In the genomic region with DNA sequence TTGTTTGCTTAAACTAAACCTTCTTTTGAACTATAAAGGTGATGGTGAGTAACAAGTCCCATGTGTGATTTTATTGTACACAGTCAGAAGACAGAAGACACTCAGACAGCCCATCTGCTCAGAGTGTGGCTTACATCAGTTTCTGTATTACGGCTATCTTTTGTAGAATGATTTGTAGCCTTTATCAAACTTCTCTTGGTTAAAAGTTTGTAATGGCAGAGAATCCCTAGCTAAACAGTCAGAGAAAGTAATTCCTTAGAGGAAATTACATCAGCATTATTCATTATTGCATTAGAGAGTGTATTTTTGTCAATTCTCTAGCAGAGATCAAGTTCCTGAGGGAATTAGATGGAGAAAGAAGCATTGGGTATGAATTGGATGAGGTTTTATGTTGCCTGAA, we compare ENCODE assay signal across 26 cellular contexts.
"Had no signal": no experiment of that assay in that cellular context is flagged by ENCODE, and none has a peak within 500 bp of the region (broad histone marks: within the 10 kb centered on the region; RNA-seq: fewer than 3 reads in every experiment).

No MANE protein-coding gene starts in this region.

- H3K27ac ChIP-seq: colonic mucosa, epithelial cell of prostate, heart right ventricle, left lung, ovary, psoas muscle, skin epidermis, spleen, transverse colon, upper lobe of right lung, uterus had no signal

- H3K4me1 ChIP-seq: colonic mucosa, heart right ventricle, left lung, psoas muscle, spleen, upper lobe of right lung, uterus had no signal

- H3K4me3 Mint-ChIP-seq: dendritic cell treated with granulocyte-macrophage colony-stimulating factor and Interleukin-4, amounts not matched to agents 40 ng/mL and 50 ng/mL, for 4 days; endodermal cell; naive thymus-derived CD4-positive, alpha-beta T cell; stimulated activated naive B cell treated with anti-CD40 and anti-IgM and Interleukin-4, amounts not matched to agents 10 μg/mL and 1 μg/mL and 100 μg/mL, for 72 hours; stimulated activated naive CD8-positive, alpha-beta T cell treated with anti-CD3 and anti-CD28 coated beads, Interleukin-15, Interleukin-2, amounts not matched to agents 100 ng/mL and 50 ng/mL, for 24 hours had no signal

- H3K36me3 Mint-ChIP-seq: naive thymus-derived CD4-positive, alpha-beta T cell; stimulated activated naive B cell treated with anti-CD40 and anti-IgM and Interleukin-4, amounts not matched to agents 10 μg/mL and 1 μg/mL and 100 μg/mL, for 72 hours had no signal

- H3K27ac Mint-ChIP-seq: dendritic cell treated with granulocyte-macrophage colony-stimulating factor and Interleukin-4, amounts not matched to agents 40 ng/mL and 50 ng/mL, for 4 days; endodermal cell; stimulated activated naive B cell treated with anti-CD40 and anti-IgM and Interleukin-4, amounts not matched to agents 10 μg/mL and 1 μg/mL and 100 μg/mL, for 72 hours; stimulated activated naive CD8-positive, alpha-beta T cell treated with anti-CD3 and anti-CD28 coated beads, Interleukin-15, Interleukin-2, amounts not matched to agents 100 ng/mL and 50 ng/mL, for 24 hours had no signal

- H3K27me3 Mint-ChIP-seq: dendritic cell treated with granulocyte-macrophage colony-stimulating factor and Interleukin-4, amounts not matched to agents 40 ng/mL and 50 ng/mL, for 4 days; stimulated activated naive B cell treated with anti-CD40 and anti-IgM and Interleukin-4, amounts not matched to agents 10 μg/mL and 1 μg/mL and 100 μg/mL, for 72 hours; stimulated activated naive CD8-positive, alpha-beta T cell treated with anti-CD3 and anti-CD28 coated beads, Interleukin-15, Interleukin-2, amounts not matched to agents 100 ng/mL and 50 ng/mL, for 24 hours had no signal

- DNase-seq: colonic mucosa; effector CD8-positive, alpha-beta T cell; endodermal cell; heart right ventricle; hippocampal formation; left cardiac atrium; left lung; mesendoderm; midbrain; naive thymus-derived CD4-positive, alpha-beta T cell; occipital lobe; ovary; posterior cingulate gyrus; psoas muscle; right cardiac atrium; spleen; stimulated activated naive B cell treated with anti-CD40 and anti-IgM and Interleukin-4, amounts not matched to agents 10 μg/mL and 1 μg/mL and 100 μg/mL, for 72 hours; transverse colon; upper lobe of right lung; uterus had no signal

- H3K36me3 ChIP-seq: colonic mucosa, heart right ventricle, left lung, ovary, spleen, thoracic aorta, transverse colon, upper lobe of right lung, uterus had no signal

- ATAC-seq: esophagus mucosa; left lung; naive thymus-derived CD4-positive, alpha-beta T cell; psoas muscle; stimulated activated naive B cell treated with anti-CD40 and anti-IgM and Interleukin-4, amounts not matched to agents 10 μg/mL and 1 μg/mL and 100 μg/mL, for 72 hours; upper lobe of right lung had no signal

- H3K4me3 ChIP-seq: colonic mucosa, heart right ventricle, left lung, ovary, psoas muscle, skin epidermis, spleen, thoracic aorta, transverse colon, upper lobe of right lung, uterus had no signal

- H3K9me3 ChIP-seq: colonic mucosa, left lung, ovary, psoas muscle, spleen, thoracic aorta, transverse colon, upper lobe of right lung, uterus had no signal

- H3K4me1 Mint-ChIP-seq: endodermal cell; stimulated activated naive B cell treated with anti-CD40 and anti-IgM and Interleukin-4, amounts not matched to agents 10 μg/mL and 1 μg/mL and 100 μg/mL, for 72 hours had no signal

- H3K27me3 ChIP-seq: colonic mucosa, heart right ventricle, left lung, ovary, spleen, transverse colon, upper lobe of right lung, uterus had no signal

- H3K9me3 Mint-ChIP-seq: dendritic cell treated with granulocyte-macrophage colony-stimulating factor and Interleukin-4, amounts not matched to agents 40 ng/mL and 50 ng/mL, for 4 days; endodermal cell; stimulated activated naive CD8-positive, alpha-beta T cell treated with anti-CD3 and anti-CD28 coated beads, Interleukin-15, Interleukin-2, amounts not matched to agents 100 ng/mL and 50 ng/mL, for 24 hours had no signal
